In the genomic region with DNA sequence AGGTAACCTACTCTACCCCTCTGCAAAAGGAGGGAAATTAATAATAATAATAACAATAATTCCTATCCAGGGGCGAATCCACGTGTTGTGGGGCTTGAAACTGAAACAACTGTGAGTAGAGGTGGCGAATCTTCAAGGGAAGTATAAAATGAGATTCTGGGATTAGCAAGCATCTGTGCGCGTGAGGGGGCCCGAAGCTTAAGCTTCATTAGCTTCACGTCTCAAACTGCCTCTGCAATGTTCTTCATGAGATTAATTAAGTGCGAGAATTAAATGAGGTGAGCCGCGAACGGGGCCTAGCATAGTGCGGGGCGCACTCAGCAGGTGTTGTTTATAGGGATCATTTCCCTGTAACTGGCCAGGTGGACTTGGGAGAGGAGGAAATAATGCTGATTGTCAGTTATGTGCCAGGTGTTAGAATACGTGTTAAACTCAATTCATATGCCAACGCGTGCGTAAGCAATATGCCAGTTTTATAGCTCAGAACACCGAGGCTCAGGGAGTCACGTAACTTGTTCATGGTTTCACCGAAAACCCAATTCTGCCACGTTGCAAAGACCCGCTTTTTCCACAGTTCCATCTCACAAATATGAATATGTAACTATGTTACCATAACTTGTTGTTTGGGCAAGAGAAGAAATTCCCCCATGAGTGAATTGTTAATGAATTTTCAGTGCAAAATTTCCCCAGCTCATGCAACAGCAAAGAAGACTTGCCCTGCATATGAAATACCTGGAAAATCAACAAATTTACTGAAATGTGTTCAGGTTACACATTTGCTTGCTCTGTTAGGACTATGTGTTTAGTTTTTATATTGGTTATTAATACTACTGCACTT, we compare ENCODE assay signal across 1 cellular context.
TF ChIP-seq lines count a peak whose summit lies in the region.

No MANE protein-coding gene starts in this region.

TF ChIP-seq in GM12878, 131 proteins besides CTCF, POLR2A, EP300 and RAD21 (continues in another document):
- TF ChIP-seq MLLT1 (IDR thresholded peaks at IDR 0.05) (peak; percentile 72), YBX1 (IDR thresholded peaks at IDR 0.05) (no peak), ELK1 (IDR thresholded peaks at IDR 0.05; ENCODE audit: low read depth, low read length) (no peak), SP1 (IDR thresholded peaks at IDR 0.05; ENCODE audit: low read depth, low read length) (no peak), TBL1XR1 (IDR thresholded peaks at IDR 0.05; ENCODE audit: low read depth, low read length) (no peak), IRF4 (IDR thresholded peaks at IDR 0.05; ENCODE audit: low read depth, low read length) (peak; percentile 28; the same call in 1 of the 2 replicates), CBFB (IDR thresholded peaks at IDR 0.05; ENCODE audit: low read depth) (no peak), ZZZ3 (IDR thresholded peaks at IDR 0.05; ENCODE audit: control insufficient read depth, insufficient read length, low read depth) (no peak), ASH2L (IDR thresholded peaks at IDR 0.05; ENCODE audit: borderline replicate concordance, low read depth) (no peak), ETV6 (conservative IDR thresholded peaks at IDR 0.05 in 1 of 2, IDR thresholded peaks at IDR 0.05 in 1 of 2; ENCODE audit: borderline replicate concordance in 1 of 2, low read depth in 1 of 2) (no peak), SIN3A (IDR thresholded peaks at IDR 0.05; ENCODE audit: low read depth, low read length) (no peak), SMAD5 (IDR thresholded peaks at IDR 0.05; ENCODE audit: low read depth) (no peak; the same call in 1 of the 2 replicates), RELA (IDR thresholded peaks at IDR 0.05; ENCODE audit: borderline replicate concordance, partially characterized antibody) (no peak), MTA2 (IDR thresholded peaks at IDR 0.05; ENCODE audit: low read depth) (peak; percentile 60), POU2F2 (IDR thresholded peaks at IDR 0.05; ENCODE audit: borderline replicate concordance, low read depth, low read length) (0 out of 3 replicates have a peak, but pooled peaks have one; percentile 57), DPF2 (IDR thresholded peaks at IDR 0.05) (no peak), SPI1 (IDR thresholded peaks at IDR 0.05; ENCODE audit: borderline replicate concordance, insufficient read depth, low read depth, low read length) (no peak), BACH1 (IDR thresholded peaks at IDR 0.05; ENCODE audit: borderline replicate concordance) (peak; percentile 61; the same call in 1 of the 2 replicates), RBBP5 (conservative IDR thresholded peaks at IDR 0.05) (no peak), IKZF1 (conservative IDR thresholded peaks at IDR 0.05) (no peak), GABPA (IDR thresholded peaks at IDR 0.05; ENCODE audit: low read depth) (no peak), NR2C1 (IDR thresholded peaks at IDR 0.05) (no peak), HDAC2 (IDR thresholded peaks at IDR 0.05) (no peak), CREM (IDR thresholded peaks at IDR 0.05; ENCODE audit: low read depth) (0 out of 2 replicates have a peak, but pooled peaks have one; percentile 39), STAT3 (IDR thresholded peaks at IDR 0.05; ENCODE audit: low read depth, low read length) (no peak), NKRF (conservative IDR thresholded peaks at IDR 0.05) (0 out of 2 replicates have a peak, but pooled peaks have one; percentile 18), CBX3 (IDR thresholded peaks at IDR 0.05; ENCODE audit: borderline replicate concordance, low read depth) (no peak), NFIC (IDR thresholded peaks at IDR 0.05; ENCODE audit: low read depth, low read length) (no peak), CBX5 (IDR thresholded peaks at IDR 0.05; ENCODE audit: low read depth) (no peak), ZNF24 (IDR thresholded peaks at IDR 0.05) (no peak), IRF5 (IDR thresholded peaks at IDR 0.05; ENCODE audit: borderline replicate concordance) (no peak), IKZF2 (IDR thresholded peaks at IDR 0.05) (peak; percentile 50 to 60; a peak in 3 of 4 replicates), TCF3 (IDR thresholded peaks at IDR 0.05; ENCODE audit: borderline replicate concordance, insufficient read depth, low read depth, low read length) (0 out of 2 replicates have a peak, but pooled peaks have one; percentile 19), ZBED1 (IDR thresholded peaks at IDR 0.05; ENCODE audit: borderline replicate concordance) (no peak), TARDBP (IDR thresholded peaks at IDR 0.05; ENCODE audit: borderline replicate concordance) (no peak), CREB1 (IDR thresholded peaks at IDR 0.05; ENCODE audit: low read depth) (no peak), IRF3 (IDR thresholded peaks at IDR 0.05) (no peak), TCF12 (IDR thresholded peaks at IDR 0.05; ENCODE audit: low read depth, low read length) (no peak), ZNF207 (IDR thresholded peaks at IDR 0.05; ENCODE audit: borderline replicate concordance) (no peak), NBN (IDR thresholded peaks at IDR 0.05) (peak; percentile 75; the same call in 1 of the 2 replicates), RAD51 (IDR thresholded peaks at IDR 0.05) (0 out of 2 replicates have a peak, but pooled peaks have one; percentile 13), NR2F1 (conservative IDR thresholded peaks at IDR 0.05) (no peak), MYB (IDR thresholded peaks at IDR 0.05; ENCODE audit: borderline replicate concordance, low read depth, low read length) (no peak)
- TF ChIP-seq, protein P1, sequence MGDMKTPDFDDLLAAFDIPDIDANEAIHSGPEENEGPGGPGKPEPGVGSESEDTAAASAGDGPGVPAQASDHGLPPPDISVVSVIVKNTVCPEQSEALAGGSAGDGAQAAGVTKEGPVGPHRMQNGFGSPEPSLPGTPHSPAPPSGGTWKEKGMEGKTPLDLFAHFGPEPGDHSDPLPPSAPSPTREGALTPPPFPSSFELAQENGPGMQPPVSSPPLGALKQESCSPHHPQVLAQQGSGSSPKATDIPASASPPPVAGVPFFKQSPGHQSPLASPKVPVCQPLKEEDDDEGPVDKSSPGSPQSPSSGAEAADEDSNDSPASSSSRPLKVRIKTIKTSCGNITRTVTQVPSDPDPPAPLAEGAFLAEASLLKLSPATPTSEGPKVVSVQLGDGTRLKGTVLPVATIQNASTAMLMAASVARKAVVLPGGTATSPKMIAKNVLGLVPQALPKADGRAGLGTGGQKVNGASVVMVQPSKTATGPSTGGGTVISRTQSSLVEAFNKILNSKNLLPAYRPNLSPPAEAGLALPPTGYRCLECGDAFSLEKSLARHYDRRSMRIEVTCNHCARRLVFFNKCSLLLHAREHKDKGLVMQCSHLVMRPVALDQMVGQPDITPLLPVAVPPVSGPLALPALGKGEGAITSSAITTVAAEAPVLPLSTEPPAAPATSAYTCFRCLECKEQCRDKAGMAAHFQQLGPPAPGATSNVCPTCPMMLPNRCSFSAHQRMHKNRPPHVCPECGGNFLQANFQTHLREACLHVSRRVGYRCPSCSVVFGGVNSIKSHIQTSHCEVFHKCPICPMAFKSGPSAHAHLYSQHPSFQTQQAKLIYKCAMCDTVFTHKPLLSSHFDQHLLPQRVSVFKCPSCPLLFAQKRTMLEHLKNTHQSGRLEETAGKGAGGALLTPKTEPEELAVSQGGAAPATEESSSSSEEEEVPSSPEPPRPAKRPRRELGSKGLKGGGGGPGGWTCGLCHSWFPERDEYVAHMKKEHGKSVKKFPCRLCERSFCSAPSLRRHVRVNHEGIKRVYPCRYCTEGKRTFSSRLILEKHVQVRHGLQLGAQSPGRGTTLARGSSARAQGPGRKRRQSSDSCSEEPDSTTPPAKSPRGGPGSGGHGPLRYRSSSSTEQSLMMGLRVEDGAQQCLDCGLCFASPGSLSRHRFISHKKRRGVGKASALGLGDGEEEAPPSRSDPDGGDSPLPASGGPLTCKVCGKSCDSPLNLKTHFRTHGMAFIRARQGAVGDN (IDR thresholded peaks at IDR 0.05): peak; percentile 27; the same call in 1 of the 2 replicates
- TF ChIP-seq, protein P2, sequence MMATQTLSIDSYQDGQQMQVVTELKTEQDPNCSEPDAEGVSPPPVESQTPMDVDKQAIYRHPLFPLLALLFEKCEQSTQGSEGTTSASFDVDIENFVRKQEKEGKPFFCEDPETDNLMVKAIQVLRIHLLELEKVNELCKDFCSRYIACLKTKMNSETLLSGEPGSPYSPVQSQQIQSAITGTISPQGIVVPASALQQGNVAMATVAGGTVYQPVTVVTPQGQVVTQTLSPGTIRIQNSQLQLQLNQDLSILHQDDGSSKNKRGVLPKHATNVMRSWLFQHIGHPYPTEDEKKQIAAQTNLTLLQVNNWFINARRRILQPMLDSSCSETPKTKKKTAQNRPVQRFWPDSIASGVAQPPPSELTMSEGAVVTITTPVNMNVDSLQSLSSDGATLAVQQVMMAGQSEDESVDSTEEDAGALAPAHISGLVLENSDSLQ (IDR thresholded peaks at IDR 0.05): no peak
- TF ChIP-seq, protein P3, sequence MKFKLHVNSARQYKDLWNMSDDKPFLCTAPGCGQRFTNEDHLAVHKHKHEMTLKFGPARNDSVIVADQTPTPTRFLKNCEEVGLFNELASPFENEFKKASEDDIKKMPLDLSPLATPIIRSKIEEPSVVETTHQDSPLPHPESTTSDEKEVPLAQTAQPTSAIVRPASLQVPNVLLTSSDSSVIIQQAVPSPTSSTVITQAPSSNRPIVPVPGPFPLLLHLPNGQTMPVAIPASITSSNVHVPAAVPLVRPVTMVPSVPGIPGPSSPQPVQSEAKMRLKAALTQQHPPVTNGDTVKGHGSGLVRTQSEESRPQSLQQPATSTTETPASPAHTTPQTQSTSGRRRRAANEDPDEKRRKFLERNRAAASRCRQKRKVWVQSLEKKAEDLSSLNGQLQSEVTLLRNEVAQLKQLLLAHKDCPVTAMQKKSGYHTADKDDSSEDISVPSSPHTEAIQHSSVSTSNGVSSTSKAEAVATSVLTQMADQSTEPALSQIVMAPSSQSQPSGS (IDR thresholded peaks at IDR 0.05; ENCODE audit: low read length): no peak
